In genomic region chr1:53346814-53347176, GRCh38 we compare ENCODE assay signal across 15 cellular contexts.
"Had no signal": no experiment of that assay in that cellular context is flagged by ENCODE, and none has a peak within 500 bp of the region (broad histone marks: within the 10 kb centered on the region; RNA-seq: fewer than 3 reads in every experiment).

No MANE protein-coding gene starts in this region.

- ATAC-seq: activated CD4-positive, alpha-beta T cell treated with anti-CD3 and anti-CD28 coated beads for 36 hours; effector memory CD8-positive, alpha-beta T cell; gastrocnemius medialis; heart right ventricle; left lung; stimulated activated memory B cell treated with anti-CD40 and anti-IgM and Interleukin-4, amounts not matched to agents 10 μg/mL and 1 μg/mL and 100 μg/mL, for 72 hours; T-cell had no signal

- H3K27me3 Mint-ChIP-seq: activated CD4-positive, alpha-beta T cell treated with anti-CD3 and anti-CD28 coated beads for 36 hours; stimulated activated memory B cell treated with anti-CD40 and anti-IgM and Interleukin-4, amounts not matched to agents 10 μg/mL and 1 μg/mL and 100 μg/mL, for 72 hours; T-cell had no signal

- H3K27ac Mint-ChIP-seq: activated CD4-positive, alpha-beta T cell treated with anti-CD3 and anti-CD28 coated beads for 36 hours; activated naive CD4-positive, alpha-beta T cell treated with anti-CD3 and anti-CD28 coated beads for 36 hours; stimulated activated memory B cell treated with anti-CD40 and anti-IgM and Interleukin-4, amounts not matched to agents 10 μg/mL and 1 μg/mL and 100 μg/mL, for 72 hours; T-cell had no signal

- H3K4me3 Mint-ChIP-seq: activated CD4-positive, alpha-beta T cell treated with anti-CD3 and anti-CD28 coated beads for 36 hours; activated naive CD4-positive, alpha-beta T cell treated with anti-CD3 and anti-CD28 coated beads for 36 hours; effector memory CD8-positive, alpha-beta T cell; stimulated activated memory B cell treated with anti-CD40 and anti-IgM and Interleukin-4, amounts not matched to agents 10 μg/mL and 1 μg/mL and 100 μg/mL, for 72 hours; T-cell had no signal

- DNase-seq: activated CD4-positive, alpha-beta T cell treated with anti-CD3 and anti-CD28 coated beads for 36 hours; activated naive CD4-positive, alpha-beta T cell treated with anti-CD3 and anti-CD28 coated beads for 36 hours; activated T-cell treated with anti-CD3 and anti-CD28 coated beads, Interleukin-2, amount 50 U/mL, for 1 hour; caudate nucleus; cortex of kidney; effector memory CD8-positive, alpha-beta T cell; gastrocnemius medialis; heart right ventricle; islet precursor cell; small intestine; T1000; trophoblast cell had no signal

- H3K36me3 Mint-ChIP-seq: stimulated activated memory B cell treated with anti-CD40 and anti-IgM and Interleukin-4, amounts not matched to agents 10 μg/mL and 1 μg/mL and 100 μg/mL, for 72 hours; T-cell had no signal

- H3K4me1 Mint-ChIP-seq: activated CD4-positive, alpha-beta T cell treated with anti-CD3 and anti-CD28 coated beads for 36 hours; T-cell had no signal

- H3K9me3 Mint-ChIP-seq: effector memory CD8-positive, alpha-beta T cell; stimulated activated memory B cell treated with anti-CD40 and anti-IgM and Interleukin-4, amounts not matched to agents 10 μg/mL and 1 μg/mL and 100 μg/mL, for 72 hours; T-cell had no signal
